4 cellular contexts compared by ENCODE assay signal in genomic region chr3:119139360-119139759, GRCh38. TPM values are rescaled to one million over a fixed set of nuclear protein-coding genes. Genes with fewer than 3 reads are reported as not detected.
"Had no signal": no experiment of that assay in that cellular context is flagged by ENCODE, and none has a peak within 500 bp of the region (broad histone marks: within the 10 kb centered on the region; RNA-seq: fewer than 3 reads in every experiment).

No MANE protein-coding gene starts in this region.

RNA-seq across cellular contexts. Expression of gene TEX55, which starts 6.6 kb away (rescaled TPM):
- total RNA-seq: LHCN-M2, M059J, MCF 10A, NCI-H460 had no signal

RNA-seq across cellular contexts. Expression of gene UPK1B, which starts 34.0 kb away (rescaled TPM):
- total RNA-seq: LHCN-M2, MCF 10A, NCI-H460 had no signal
